9 cellular contexts compared by ENCODE assay signal in genomic region chr19:49553451-49554271, GRCh38. TPM values are rescaled to one million over a fixed set of nuclear protein-coding genes. Genes with fewer than 3 reads are reported as not detected.
DNase-seq lines count a peak whose midpoint lies in the region; ATAC-seq and TF ChIP-seq lines count a peak whose summit lies in the region.
"Had no signal": no experiment of that assay in that cellular context is flagged by ENCODE, and none has a peak within 500 bp of the region (broad histone marks: within the 10 kb centered on the region; RNA-seq: fewer than 3 reads in every experiment).

No MANE protein-coding gene starts in this region.

- no peaks in the 10 kb centered on the region for H3K9me3 ChIP-seq in CD8-positive, alpha-beta T cell (ENCODE audit: low read length)
- H3K9me3 ChIP-seq in psoas muscle: no peaks in the 10 kb centered on the region

- no peaks in the 10 kb centered on the region for H3K27me3 Mint-ChIP-seq in CD8-positive, alpha-beta T cell (ENCODE audit: low read depth)
- no peaks in the 10 kb centered on the region for H3K27me3 Mint-ChIP-seq in dendritic cell treated with granulocyte-macrophage colony-stimulating factor and Interleukin-4, amounts not matched to agents 40 ng/mL and 50 ng/mL, for 4 days

- WGBS in psoas muscle, 3 donors: 59 to 77% (median 60%) methylated on average over 10 of the region's 10 CpGs

- no peaks in the 10 kb centered on the region for H3K27me3 ChIP-seq in CD8-positive, alpha-beta T cell (ENCODE audit: insufficient read depth, low read length)
- H3K27me3 ChIP-seq in psoas muscle (ENCODE audit: insufficient read depth in 3 of 3, low read length in 2 of 3): no peaks in the 10 kb centered on the region

- ATAC-seq in CD8-positive, alpha-beta T cell: peak; percentile 35
- ATAC-seq in psoas muscle (no peak), HG03196 (IDR thresholded peaks at IDR 0.05; ENCODE audit: unreplicated experiment) (no peak), HG03045 (IDR thresholded peaks at IDR 0.05; ENCODE audit: unreplicated experiment) (no peak)

- TF ChIP-seq CTCF in CD8-positive, alpha-beta T cell (IDR thresholded peaks at IDR 0.05): no peak
- TF ChIP-seq CTCF in psoas muscle (IDR thresholded peaks at IDR 0.05): no peak

- POLR2A ChIA-PET in CD8-positive, alpha-beta T cell (lab: Charles Lee): interaction anchor here (0.8 to 7.2 kb wide), 9 partner anchors 9 to 122 kb away, joined by 3 to 50 read pairs (median 5); partner anchors contain the start of genes RPL13A and RPS11

- intact Hi-C loops in CD8-positive, alpha-beta T cell (cut with DNase I, micrococcal nuclease): loop anchor here in 1 of 2 experiments (1.0 kb wide), 1 partner anchor 100 kb away; the partner anchor contains the start of gene ALDH16A1
- intact Hi-C loops in dendritic cell treated with granulocyte-macrophage colony-stimulating factor and Interleukin-4, amounts not matched to agents 40 ng/mL and 50 ng/mL, for 4 days (cut with micrococcal nuclease): no loop called here
- intact Hi-C loops in psoas muscle (cut with DNase I): no loop called here
- intact Hi-C loops in posterior vena cava (cut with DNase I): no loop called here

- no peaks in the 10 kb centered on the region for H3K9me3 Mint-ChIP-seq in CD8-positive, alpha-beta T cell
- H3K9me3 Mint-ChIP-seq in dendritic cell treated with granulocyte-macrophage colony-stimulating factor and Interleukin-4, amounts not matched to agents 40 ng/mL and 50 ng/mL, for 4 days: no peaks in the 10 kb centered on the region

- H3K4me1 Mint-ChIP-seq in CD8-positive, alpha-beta T cell (ENCODE audit: low read depth): peaks cover 68% of the 10 kb centered on the region
- peaks cover 47% of the 10 kb centered on the region for H3K4me1 Mint-ChIP-seq in dendritic cell treated with granulocyte-macrophage colony-stimulating factor and Interleukin-4, amounts not matched to agents 40 ng/mL and 50 ng/mL, for 4 days (ENCODE audit: low read depth)

- H3K36me3 Mint-ChIP-seq in CD8-positive, alpha-beta T cell: peaks cover 31% of the 10 kb centered on the region
- peaks cover 81% of the 10 kb centered on the region for H3K36me3 Mint-ChIP-seq in dendritic cell treated with granulocyte-macrophage colony-stimulating factor and Interleukin-4, amounts not matched to agents 40 ng/mL and 50 ng/mL, for 4 days (ENCODE audit: low read depth)

- H3K27ac Mint-ChIP-seq in CD8-positive, alpha-beta T cell: peak overlapping the region; percentile 95
- peak overlapping the region; percentile 91 for H3K27ac Mint-ChIP-seq in dendritic cell treated with granulocyte-macrophage colony-stimulating factor and Interleukin-4, amounts not matched to agents 40 ng/mL and 50 ng/mL, for 4 days

- CTCF ChIA-PET in CD8-positive, alpha-beta T cell (lab: Charles Lee): interaction anchor here (1.0 to 22.2 kb wide), 2 partner anchors 14 to 78 kb away, joined by 4 to 601 read pairs; no protein-coding TSS in a partner anchor

- H3K36me3 ChIP-seq in CD8-positive, alpha-beta T cell (ENCODE audit: insufficient read depth, low read length): peaks cover 18% of the 10 kb centered on the region
- peaks cover 5 to 58% of the 10 kb centered on the region in 2 donors for H3K36me3 ChIP-seq in psoas muscle (ENCODE audit: insufficient read depth in 1 of 2, low read depth in 1 of 2)

- DNase-seq in CD8-positive, alpha-beta T cell: peak in 3 of 7 experiments; percentile 51 to 61 (median 56)
- peak; percentile 46 for DNase-seq in activated CD4-positive, alpha-beta T cell treated with anti-CD3 and anti-CD28 coated beads for 1 hour
- DNase-seq in psoas muscle: no peak
- no peak for DNase-seq in posterior vena cava (ENCODE audit: low spot score)
- no peak for DNase-seq in OCI-M2 (lab: John Stamatoyannopoulos, UW; ENCODE audit: unreplicated experiment)

- peaks cover 94% of the 10 kb centered on the region for H3K4me1 ChIP-seq in CD8-positive, alpha-beta T cell (ENCODE audit: insufficient read depth, low read length)
- no peaks in the 10 kb centered on the region for H3K4me1 ChIP-seq in psoas muscle

- H3K27ac ChIP-seq in CD8-positive, alpha-beta T cell (ENCODE audit: low read depth, low read length): no peak overlapping the region
- H3K27ac ChIP-seq in psoas muscle: peak overlapping the region; percentile 21

- no peak overlapping the region for H3K4me3 ChIP-seq in CD8-positive, alpha-beta T cell (ENCODE audit: low read depth, low read length)
- H3K4me3 ChIP-seq in psoas muscle: no peak overlapping the region

- H3K4me3 Mint-ChIP-seq in CD8-positive, alpha-beta T cell: peak overlapping the region; percentile 26
- H3K4me3 Mint-ChIP-seq in dendritic cell treated with granulocyte-macrophage colony-stimulating factor and Interleukin-4, amounts not matched to agents 40 ng/mL and 50 ng/mL, for 4 days: no peak overlapping the region

RNA-seq across cellular contexts. Expression of gene RCN3, which starts 25.9 kb away (rescaled TPM):
- total RNA-seq in CD8-positive, alpha-beta T cell: 1 to 10 TPM; 1.3 to 2.4 TPM
- total RNA-seq in psoas muscle: 1 to 10 TPM; 6.4 to 8.6 (median 7.4) TPM
- 1 to 10 TPM; 3.9 to 9.6 (median 7.3) TPM for polyA plus RNA-seq in psoas muscle
- total RNA-seq in posterior vena cava: 100 to 1,000 TPM in 1 of 2 donors, 10 to 100 TPM in 1; 94.0 to 128 TPM

RNA-seq across cellular contexts. Expression of gene NOSIP, which starts 26.7 kb away (rescaled TPM):
- total RNA-seq in CD8-positive, alpha-beta T cell: 100 to 1,000 TPM; 103 to 110 TPM
- 10 to 100 TPM; 53.9 to 69.9 (median 58.1) TPM for total RNA-seq in psoas muscle
- polyA plus RNA-seq in psoas muscle: 100 to 1,000 TPM in 1 of 3 donors, 10 to 100 TPM in 2; 75.4 to 104 (median 95.2) TPM
- 10 to 100 TPM; 35.8 to 36.0 TPM for total RNA-seq in posterior vena cava

RNA-seq across cellular contexts. Expression of gene PRRG2, which starts 27.5 kb away (rescaled TPM):
- 1 to 10 TPM in 1 of 2 experiments, under 1 TPM in 1; 0.52 to 1.4 TPM for total RNA-seq in CD8-positive, alpha-beta T cell
- total RNA-seq in psoas muscle: under 1 TPM; 0.24 to 0.89 (median 0.69) TPM
- polyA plus RNA-seq in psoas muscle: 10 to 100 TPM in 1 of 3 donors, 1 to 10 TPM in 2; 1.4 to 16.0 (median 5.9) TPM
- under 1 TPM; 0.46 to 0.52 TPM for total RNA-seq in posterior vena cava
- polyA plus RNA-seq: fibroblast of lung had no signal

RNA-seq across cellular contexts. Expression of gene PRR12, which starts 37.3 kb away (rescaled TPM):
- 10 to 100 TPM; 26.2 to 28.9 TPM for total RNA-seq in CD8-positive, alpha-beta T cell
- total RNA-seq in psoas muscle: 10 to 100 TPM in 1 of 4 donors, 1 to 10 TPM in 3; 7.1 to 15.1 (median 7.6) TPM
- polyA plus RNA-seq in psoas muscle: 1 to 10 TPM; 2.3 to 5.0 (median 3.1) TPM
- 10 to 100 TPM; 18.8 to 21.7 TPM for total RNA-seq in posterior vena cava

RNA-seq across cellular contexts. Expression of gene FCGRT, which starts 41.2 kb away (rescaled TPM):
- 10 to 100 TPM; 20.1 to 25.5 TPM for total RNA-seq in CD8-positive, alpha-beta T cell
- total RNA-seq in psoas muscle (10 to 100 TPM; 42.2 to 79.3 (median 60.3) TPM), posterior vena cava (100 to 1,000 TPM; 192 to 304 TPM)
- polyA plus RNA-seq in psoas muscle: 10 to 100 TPM; 32.0 to 48.2 (median 39.9) TPM

Comparison
In these comparisons a context has a peak if more than half of its experiments do, and no peak if none do; other contexts are left out.
1. RNA of gene RCN3, which starts 25.9 kb away (total RNA-seq): 94.0 to 128 TPM in posterior vena cava; 6.4 to 8.6 TPM in psoas muscle and 1.3 to 2.4 TPM in CD8-positive, alpha-beta T cell; every median in the first group is over 4 times any median in the second.